Comparison of ENCODE assay signal across 7 cellular contexts in the genomic region with DNA sequence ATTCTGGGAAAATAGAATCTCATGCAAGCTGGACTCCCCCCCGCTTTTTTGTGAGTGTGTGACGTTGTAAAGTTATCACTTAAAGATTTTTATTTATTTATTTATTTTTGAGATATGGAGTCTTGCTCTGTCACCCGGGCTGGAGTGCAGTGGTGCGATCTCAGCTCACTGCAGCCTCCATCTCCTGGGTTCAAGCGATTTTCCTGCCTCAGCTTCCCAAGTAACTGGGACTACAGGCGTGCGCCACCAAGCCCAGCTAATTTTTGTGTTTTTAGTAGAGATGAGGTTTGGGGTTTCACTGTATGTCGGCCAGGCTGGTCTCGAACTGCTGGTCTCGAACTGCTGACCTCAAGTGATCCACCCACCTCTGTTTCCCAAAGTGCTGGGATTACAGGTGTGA. TPM values are rescaled to one million over a fixed set of nuclear protein-coding genes. Genes with fewer than 3 reads are reported as not detected.
DNase-seq lines count a peak whose midpoint lies in the region; ATAC-seq, FAIRE-seq and TF ChIP-seq lines count a peak whose summit lies in the region.
"Not testable (repeated sequence)": the region's sequence is repeated elsewhere in the genome, so short reads cannot be mapped to it uniquely, and the experiment has no call there.

No MANE protein-coding gene starts in this region.

- H3K9me3 ChIP-seq in CD8-positive, alpha-beta memory T cell (ENCODE audit: low read length); IMR-90 (ENCODE audit: control insufficient read depth, insufficient read depth, low read length); SU-DHL-6 (ENCODE audit: insufficient read depth, low read length); GM12878 (replicated peaks; ENCODE audit: control insufficient read depth, insufficient read depth, low read length); neural cell (ENCODE audit: low read length): not testable (repeated sequence)

- not testable (repeated sequence) for H4K91ac ChIP-seq in IMR-90 (ENCODE audit: insufficient read depth, low read depth, low read length)

- intact Hi-C loops in IMR-90 (cut with micrococcal nuclease) (loop anchor here (5.0 to 10.0 kb wide), 4 partner anchors 40 to 1925 kb away; partner anchors contain the start of genes PNRC1 and SLC35A1), GM12878 (cut with micrococcal nuclease; ENCODE audit: unreplicated experiment) (loop anchor here (5.0 to 10.0 kb wide), 4 partner anchors 80 to 1483 kb away; partner anchors contain the start of genes AKIRIN2, GJB7 and SMIM8)

- not testable (repeated sequence) for H2BK20ac ChIP-seq in IMR-90 (ENCODE audit: low read depth, low read length)

- CTCF ChIA-PET in CD8-positive, alpha-beta memory T cell (lab: Charles Lee): interaction anchor here (1.5 kb wide), 1 partner anchor 165 kb away, joined by 3 read pairs; the partner anchor contains the start of gene SMIM8
- CTCF ChIA-PET in IMR-90 (lab: Yijun Ruan, JAX): interaction anchor here (0.6 to 1.0 kb wide), 3 partner anchors 12 to 109 kb away, joined by 3 read pairs; no protein-coding TSS in a partner anchor
- CTCF ChIA-PET in GM12878 (lab: Yijun Ruan, JAX): interaction anchor here (0.7 to 1.9 kb wide), 7 partner anchors 9 to 79 kb away, joined by 3 to 6 read pairs (median 4); no protein-coding TSS in a partner anchor

- not testable (repeated sequence) for H3K36me3 ChIP-seq in CD8-positive, alpha-beta memory T cell (ENCODE audit: insufficient read depth, low read length); IMR-90 (ENCODE audit: control insufficient read depth, insufficient read depth, low read length); SU-DHL-6 (ENCODE audit: low read length); GM12878 (ENCODE audit: control insufficient read depth in 2 of 2, insufficient read depth in 2 of 2, low read length in 1 of 2); neural cell (ENCODE audit: insufficient read depth, low read length)

- not testable (repeated sequence) for H2AK9ac ChIP-seq in IMR-90 (replicated peaks; ENCODE audit: low read depth, low read length, poor library complexity)

- peaks cover 12% of the 10 kb centered on the region; the same call in 1 of the 2 replicates for H3F3A ChIP-seq in SU-DHL-6 (ENCODE audit: insufficient read depth)
- not testable (repeated sequence) for H3F3A ChIP-seq in neural cell (ENCODE audit: insufficient read depth, low read length, poor library complexity, severe bottlenecking)

- not testable (repeated sequence) for H3K56ac ChIP-seq in IMR-90 (ENCODE audit: extremely low read depth, insufficient read depth, low read length)

- H3K9ac ChIP-seq in IMR-90 (ENCODE audit: low read depth, low read length); GM12878 (ENCODE audit: control insufficient read depth, insufficient read depth, low read length): not testable (repeated sequence)
- H3K9ac ChIP-seq in SU-DHL-6 (ENCODE audit: low read length): peak overlapping the region; percentile 73; the same call in 1 of the 2 replicates
- peak overlapping the region; percentile 99 for H3K9ac ChIP-seq in neural cell (ENCODE audit: low read length)

- not testable (repeated sequence) for TF ChIP-seq EP300 in GM12878 (IDR thresholded peaks at IDR 0.05; ENCODE audit: borderline replicate concordance in 1 of 2, control insufficient read depth in 1 of 2, low read depth in 2 of 2, low read length in 2 of 2); neural cell (conservative IDR thresholded peaks at IDR 0.05; ENCODE audit: poor library complexity, severe bottlenecking)

- ATAC-seq in IMR-90 (ENCODE audit: low read depth); activated T-cell treated with anti-CD3 and anti-CD28 coated beads, Interleukin-2, amount 50 U/mL, for 4 hours; GM12878: not testable (repeated sequence)

- in situ Hi-C loops in IMR-90 (cut with MboI; ENCODE audit: low sequenced_read_pairs): not testable (repeated sequence)
- in situ Hi-C loops in GM12878 (cut with MboI): loop anchor here (25.0 kb wide), 1 partner anchor 1520 kb away; the partner anchor contains the start of gene SYNCRIP

- H3K9me1 ChIP-seq in IMR-90 (ENCODE audit: insufficient read depth, low read length): not testable (repeated sequence)

- not testable (repeated sequence) for H4K8ac ChIP-seq in IMR-90 (ENCODE audit: low read depth in 2 of 2, low read length in 2 of 2)

- TF ChIP-seq RAD21 in IMR-90 (IDR thresholded peaks at IDR 0.05; ENCODE audit: low read length); GM12878 (IDR thresholded peaks at IDR 0.05; ENCODE audit: insufficient read depth, low read depth, low read length); neural cell (conservative IDR thresholded peaks at IDR 0.05): not testable (repeated sequence)

- not testable (repeated sequence) for H2AFZ ChIP-seq in IMR-90 (replicated peaks; ENCODE audit: low read length, poor library complexity); SU-DHL-6 (ENCODE audit: low read depth, low read length, severe bottlenecking); GM12878 (ENCODE audit: control insufficient read depth, low read depth, low read length); neural cell (ENCODE audit: low read depth, low read length)

- FAIRE-seq in GM12878 (lab: Jason Lieb, UNC): not testable (repeated sequence)

- not testable (repeated sequence) for H3K27me3 Mint-ChIP-seq in CD8-positive, alpha-beta memory T cell; activated T-cell treated with anti-CD3 and anti-CD28 coated beads, Interleukin-2, amount 50 U/mL, for 4 hours (ENCODE audit: low read depth)

- RAD21 ChIA-PET in GM12878 (lab: Charles Lee; ENCODE audit: unreplicated experiment): interaction anchor here (1.1 to 2.9 kb wide), 5 partner anchors 10 to 18 kb away, joined by 3 to 12 read pairs (median 4); no protein-coding TSS in a partner anchor

- H3K27me3 ChIP-seq in CD8-positive, alpha-beta memory T cell (ENCODE audit: insufficient read depth, low read length, poor library complexity, severe bottlenecking); IMR-90 (ENCODE audit: control insufficient read depth, insufficient read depth, low read length); SU-DHL-6 (ENCODE audit: low read length); GM12878 (replicated peaks in 1 of 2; ENCODE audit: control insufficient read depth in 2 of 2, insufficient read depth in 2 of 2, low read length in 1 of 2); neural cell (ENCODE audit: insufficient read depth, low read depth, low read length): not testable (repeated sequence)

- peak overlapping the region in 4 of 8 donors; percentile 12 to 58 (median 47) for H3K27ac Mint-ChIP-seq in CD8-positive, alpha-beta memory T cell

- peaks cover 71 to 88% (median 80%) of the 10 kb centered on the region in 3 donors for H3K4me1 Mint-ChIP-seq in CD8-positive, alpha-beta memory T cell
- H3K4me1 Mint-ChIP-seq in activated T-cell treated with anti-CD3 and anti-CD28 coated beads, Interleukin-2, amount 50 U/mL, for 4 hours (ENCODE audit: low read depth): peaks cover 62% of the 10 kb centered on the region

- not testable (repeated sequence) for H3K4me3 ChIP-seq in CD8-positive, alpha-beta memory T cell (ENCODE audit: low read length); IMR-90 (ENCODE audit: insufficient read depth, low read depth, low read length)
- H3K4me3 ChIP-seq in SU-DHL-6 (ENCODE audit: insufficient read depth, low read length, poor library complexity, severe bottlenecking) (peak overlapping the region; percentile 73), GM12878 (peak overlapping the region; percentile 96), foreskin fibroblast (ENCODE audit: low read depth in 1 of 2, low read length in 2 of 2) (peak overlapping the region; percentile 16 to 93), neural cell (ENCODE audit: low read length) (peak overlapping the region; percentile 87)

- TF ChIP-seq POLR2A in IMR-90 (IDR thresholded peaks at IDR 0.05; ENCODE audit: low read depth, low read length); GM12878 (IDR thresholded peaks at IDR 0.05; ENCODE audit: low read depth, low read length): not testable (repeated sequence)

- peaks cover 0 to 30% of the 10 kb centered on the region in 2 experiments; a peak in 2 of 4 replicates for H3K79me1 ChIP-seq in IMR-90 (ENCODE audit: low read depth in 1 of 2, low read length in 2 of 2)

- H2BK15ac ChIP-seq in IMR-90 (ENCODE audit: low read depth, low read length): not testable (repeated sequence)

- H3K23ac ChIP-seq in IMR-90 (ENCODE audit: low read depth, low read length): not testable (repeated sequence)

- peak overlapping the region; percentile 10; the same call in 1 of the 2 replicates for H3K4me2 ChIP-seq in IMR-90 (ENCODE audit: low read depth, low read length)
- H3K4me2 ChIP-seq in SU-DHL-6 (ENCODE audit: low read depth, low read length, poor library complexity, severe bottlenecking): peak overlapping the region; percentile 74
- H3K4me2 ChIP-seq in GM12878 (ENCODE audit: control insufficient read depth, insufficient read depth): peak overlapping the region; percentile 89
- peak overlapping the region; percentile 71 for H3K4me2 ChIP-seq in neural cell (ENCODE audit: low read length)

- POLR2A ChIA-PET in CD8-positive, alpha-beta memory T cell (lab: Charles Lee); IMR-90 (lab: Charles Lee; ENCODE audit: unreplicated experiment): not testable (repeated sequence)
- POLR2A ChIA-PET in GM12878 (lab: Charles Lee): interaction anchor here (0.6 to 2.6 kb wide), 7 partner anchors 15 to 1484 kb away, joined by 3 to 9 read pairs (median 4); no protein-coding TSS in a partner anchor

- dilution Hi-C loops in IMR-90 (cut with HindIII; ENCODE audit: low sequenced_read_pairs, unreplicated experiment): not testable (repeated sequence)

- 100% methylated on average over 1 of the region's 10 CpGs; no CpG with 5 or more reads in 1 of the 2 experiments for WGBS in IMR-90 (ENCODE audit: extremely low coverage in 2 of 2, insufficient read length in 1 of 2), 2 experiments
- WGBS in GM12878 (ENCODE audit: insufficient coverage, insufficient replicate concordance, low lambda C conversion rate, missing lambda C conversion rate): 86% methylated on average over 10 of the region's 10 CpGs

- TF ChIP-seq CTCF in IMR-90 (conservative IDR thresholded peaks at IDR 0.05; ENCODE audit: low read depth, low read length); SU-DHL-6 (IDR thresholded peaks at IDR 0.05; ENCODE audit: insufficient read depth, low read length, poor library complexity, severe bottlenecking); GM12878 (IDR thresholded peaks at IDR 0.05 in 2 of 3, conservative IDR thresholded peaks at IDR 0.05 in 1 of 3; ENCODE audit: control insufficient read depth in 2 of 3, extremely low read depth in 1 of 3, insufficient read depth in 1 of 3, low read depth in 3 of 3, low read length in 3 of 3); foreskin fibroblast (IDR thresholded peaks at IDR 0.05; ENCODE audit: low read depth, low read length); neural cell (IDR thresholded peaks at IDR 0.05; ENCODE audit: poor library complexity, severe bottlenecking): not testable (repeated sequence)

- BruUV-seq in IMR-90 (replicated peaks; lab: Mats Ljungman, UMichigan); GM12878 (replicated peaks; lab: Mats Ljungman, UMichigan): not testable (repeated sequence)

- H3K79me2 ChIP-seq in SU-DHL-6 (ENCODE audit: insufficient read depth, low read length): peaks cover 79% of the 10 kb centered on the region
- H3K79me2 ChIP-seq in GM12878 (ENCODE audit: control insufficient read depth, insufficient read depth, low read length): peaks cover 95% of the 10 kb centered on the region
- H3K79me2 ChIP-seq in neural cell (replicated peaks; ENCODE audit: insufficient read depth, low read length): peaks cover 69% of the 10 kb centered on the region

- SMC1A ChIA-PET in GM12878 (lab: Charles Lee; ENCODE audit: uncharacterized antibody, unreplicated experiment): interaction anchor here (0.9 to 4.0 kb wide), 14 partner anchors 8 to 109 kb away, joined by 3 to 37 read pairs (median 5); no protein-coding TSS in a partner anchor

- H3K9me2 ChIP-seq in SU-DHL-6 (replicated peaks; ENCODE audit: insufficient read depth, low read length); neural cell (ENCODE audit: insufficient read depth, low read length): not testable (repeated sequence)

- not testable (repeated sequence) for H3K27ac ChIP-seq in CD8-positive, alpha-beta memory T cell (ENCODE audit: low read depth, low read length); IMR-90 (ENCODE audit: insufficient read depth, low read length); SU-DHL-6 (ENCODE audit: low read depth, low read length); GM12878 (ENCODE audit: control insufficient read depth, insufficient read depth)
- peak overlapping the region; percentile 94 for H3K27ac ChIP-seq in neural cell (ENCODE audit: low read length)

- H2BK5ac ChIP-seq in IMR-90 (ENCODE audit: low read depth, low read length, poor library complexity, severe bottlenecking): not testable (repeated sequence)

- not testable (repeated sequence) for H3K4ac ChIP-seq in IMR-90 (ENCODE audit: low read depth, low read length)

- not testable (repeated sequence) for H3K9me3 Mint-ChIP-seq in CD8-positive, alpha-beta memory T cell; activated T-cell treated with anti-CD3 and anti-CD28 coated beads, Interleukin-2, amount 50 U/mL, for 4 hours

- H4K20me1 ChIP-seq in IMR-90 (ENCODE audit: insufficient read depth, low read length) (peaks cover 64% of the 10 kb centered on the region), SU-DHL-6 (ENCODE audit: low read depth, low read length) (peaks cover 45% of the 10 kb centered on the region), neural cell (ENCODE audit: insufficient read depth) (peaks cover 12% of the 10 kb centered on the region)
- H4K20me1 ChIP-seq in GM12878 (ENCODE audit: control insufficient read depth, insufficient read depth): not testable (repeated sequence)

- H3K36me3 Mint-ChIP-seq in CD8-positive, alpha-beta memory T cell: peaks cover 0 to 29% (median 0%) of the 10 kb centered on the region in 3 donors
- peaks cover 19% of the 10 kb centered on the region for H3K36me3 Mint-ChIP-seq in activated T-cell treated with anti-CD3 and anti-CD28 coated beads, Interleukin-2, amount 50 U/mL, for 4 hours (ENCODE audit: insufficient read depth)

- not testable (repeated sequence) for H2BK120ac ChIP-seq in IMR-90 (ENCODE audit: low read depth, low read length)

- DNase-seq in CD8-positive, alpha-beta memory T cell; IMR-90; activated T-cell treated with anti-CD3 and anti-CD28 coated beads, Interleukin-2, amount 50 U/mL, for 4 hours; GM12878 (ENCODE audit: low read depth, low spot score); foreskin fibroblast: not testable (repeated sequence)

- H3K18ac ChIP-seq in IMR-90 (ENCODE audit: low read depth, low read length): not testable (repeated sequence)

- H4K5ac ChIP-seq in IMR-90 (ENCODE audit: low read depth, low read length): not testable (repeated sequence)

- peaks cover 64% of the 10 kb centered on the region for H3K4me1 ChIP-seq in CD8-positive, alpha-beta memory T cell (ENCODE audit: insufficient read depth, low read length)
- not testable (repeated sequence) for H3K4me1 ChIP-seq in IMR-90 (ENCODE audit: control insufficient read depth, insufficient read depth, low read length); GM12878 (ENCODE audit: control insufficient read depth, insufficient read depth, low read length)

- H3K14ac ChIP-seq in IMR-90 (replicated peaks; ENCODE audit: low read depth, low read length): not testable (repeated sequence)

- not testable (repeated sequence) for H2AK5ac ChIP-seq in IMR-90 (ENCODE audit: low read depth, low read length)

- H3K4me3 Mint-ChIP-seq in CD8-positive, alpha-beta memory T cell: peak overlapping the region in 5 of 7 donors; percentile 15 to 98 (median 34)
- peak overlapping the region; percentile 98 for H3K4me3 Mint-ChIP-seq in activated T-cell treated with anti-CD3 and anti-CD28 coated beads, Interleukin-2, amount 50 U/mL, for 4 hours

RNA-seq across cellular contexts. Expression of gene ZNF292, which starts 2.2 kb away (rescaled TPM):
- total RNA-seq in CD8-positive, alpha-beta memory T cell: 10 to 100 TPM; 49.3 to 50.7 TPM
- 37.9 TPM for polyA plus RNA-seq in CD8-positive, alpha-beta memory T cell
- 28.3 and 36.9 TPM in 2 replicates for total RNA-seq in IMR-90 (2012; rRNA removed)
- 5.4 and 5.5 TPM in 2 replicates for polyA plus RNA-seq in IMR-90 (2012; rRNA removed)
- polyA plus RNA-seq in IMR-90 (2012; cell fraction: cytosol; rRNA removed): 0.36 and 0.55 TPM in 2 replicates
- 4.2 and 41.4 TPM in 2 replicates for polyA plus RNA-seq in IMR-90 (2012; cell fraction: nucleus; rRNA removed; ENCODE audit: low replicate concordance)
- total RNA-seq in activated T-cell treated with anti-CD3 and anti-CD28 coated beads, Interleukin-2, amount 50 U/mL, for 4 hours: 10 to 100 TPM; 26.5 to 46.3 (median 38.2) TPM
- 680 and 686 TPM in 2 replicates for total RNA-seq in GM12878 (2013; cell fraction: nucleolus; rRNA removed)
- total RNA-seq in GM12878 (2014; rRNA removed): 25.8 and 28.0 TPM in 2 replicates
- total RNA-seq in GM12878 (2014; rRNA removed; fragmentation: Illumina TruSeq; extraction: Trizol): 31.5 and 37.5 TPM in 2 replicates
- 31.1 and 33.9 TPM in 2 replicates for total RNA-seq in GM12878 (2021)
- polyA plus RNA-seq in GM12878 (2011; ENCODE audit: low read depth): 12.6 TPM
- 57.6 and 100 TPM in 2 replicates for polyA plus RNA-seq in GM12878 (2011; rRNA removed)
- 17.6 and 19.9 TPM in 2 replicates for polyA plus RNA-seq in GM12878 (2011; cell fraction: cytosol; rRNA removed)
- 81.7 and 133 TPM in 2 replicates for polyA plus RNA-seq in GM12878 (2011; cell fraction: nucleus; rRNA removed)
- 23.8 and 26.1 TPM in 2 replicates for polyA plus RNA-seq in GM12878 (2012)
- polyA plus RNA-seq in GM12878 (2014; fragmentation: Illumina TruSeq; extraction: Trizol): 31.3 and 43.0 TPM in 2 replicates
- 10 to 100 TPM; 11.1 to 20.9 TPM for polyA plus RNA-seq in GM12878 (2014; fragmentation: Nextera tagmentation; extraction: Ambion mirVana)
- 11.1 and 14.2 TPM in 2 replicates for polyA plus RNA-seq in GM12878 (2014; rRNA removed)
- 10 to 100 TPM; 29.8 to 31.8 TPM for polyA plus RNA-seq in GM12878 (2016; fragmentation: Nextera tagmentation; extraction: Ambion mirVana)
- 145 and 162 TPM in 2 replicates for polyA minus RNA-seq in GM12878 (2011; rRNA and poly(A)+ RNA removed)
- polyA minus RNA-seq in GM12878 (2011; cell fraction: cytosol; rRNA and poly(A)+ RNA removed): 35.1 and 39.8 TPM in 2 replicates
- 245 and 377 TPM in 2 replicates for polyA minus RNA-seq in GM12878 (2011; cell fraction: nucleus; rRNA and poly(A)+ RNA removed)
- polyA plus RNA-seq in neural cell: 27.9 and 29.8 TPM in 2 replicates
- polyA minus RNA-seq in neural cell: 274 and 293 TPM in 2 replicates

Comparison
In these comparisons a context has a peak if more than half of its experiments do, and no peak if none do; other contexts are left out.
1. H3K4me2 ChIP-seq: peak in every context shown above with its lines; median percentile 89 in GM12878; 74 in SU-DHL-6; 71 in neural cell; 10 in IMR-90.